Comparison of ENCODE assay signal across 17 cellular contexts in genomic region chr2:172655091-172655837, GRCh38.
DNase-seq lines count a peak whose midpoint lies in the region; ATAC-seq, FAIRE-seq and TF ChIP-seq lines count a peak whose summit lies in the region.
"Had no signal": no experiment of that assay in that cellular context is flagged by ENCODE, and none has a peak within 500 bp of the region (broad histone marks: within the 10 kb centered on the region; RNA-seq: fewer than 3 reads in every experiment).

No MANE protein-coding gene starts in this region.

- peak; percentile 57 for DNase-seq in AG09309 (ENCODE audit: low read depth)
- DNase-seq in HTR-8/SVneo (ENCODE audit: insufficient read length, low spot score), result peak; percentile 48
- peak; percentile 80 for DNase-seq in astrocyte of the hippocampus (ENCODE audit: low read depth, low spot score)
- DNase-seq in iris pigment epithelial cell (ENCODE audit: low read depth), result peak; percentile 91
- DNase-seq in NCI-H1436 (lab: John Stamatoyannopoulos, UW), result no peak
- no peak for DNase-seq in NCI-H510A (lab: John Stamatoyannopoulos, UW)
- DNase-seq: activated CD4-positive, alpha-beta T cell treated with anti-CD3 and anti-CD28 coated beads, Interleukin-2, amount 50 U/mL, for 4 hours; DMS153; dorsolateral prefrontal cortex; kidney; NCI-H1694; NCI-H524; thyroid gland had no signal

- no peak for TF ChIP-seq CTCF in AG09309 (IDR thresholded peaks at IDR 0.05; ENCODE audit: control insufficient read depth, insufficient read depth, low read depth, low read length, missing control alignments)

- no peak for ATAC-seq in GM19395 (IDR thresholded peaks at IDR 0.05; ENCODE audit: unreplicated experiment)
- ATAC-seq in GM18873 (IDR thresholded peaks at IDR 0.05; ENCODE audit: low FRiP score, unreplicated experiment), result no peak
- ATAC-seq: Panc1 had no signal

- FAIRE-seq in HTR-8/SVneo (lab: Jason Lieb, UNC), result no peak
- FAIRE-seq: kidney had no signal

- H3K4me3 ChIP-seq in AG09309 (ENCODE audit: control insufficient read depth, low read depth, low read length), result no peak overlapping the region
- H3K4me3 ChIP-seq: BLaER1, dorsolateral prefrontal cortex, thyroid gland had no signal

Comparison
In these comparisons a context has a peak if more than half of its experiments do, and no peak if none do; other contexts are left out.
1. DNase-seq: peak in AG09309 (single experiment), HTR-8/SVneo (single experiment), astrocyte of the hippocampus (single experiment) and iris pigment epithelial cell (single experiment); none in NCI-H1436 (single experiment) and NCI-H510A (single experiment).